Comparison of ENCODE assay signal across 2 cellular contexts in genomic region chr10:77921395-77921794, GRCh38.
TF ChIP-seq lines count a peak whose summit lies in the region.

No MANE protein-coding gene starts in this region.

TF ChIP-seq in IMR-90, 13 proteins besides CTCF, POLR2A, EP300 and RAD21:
- TF ChIP-seq, protein P1, sequence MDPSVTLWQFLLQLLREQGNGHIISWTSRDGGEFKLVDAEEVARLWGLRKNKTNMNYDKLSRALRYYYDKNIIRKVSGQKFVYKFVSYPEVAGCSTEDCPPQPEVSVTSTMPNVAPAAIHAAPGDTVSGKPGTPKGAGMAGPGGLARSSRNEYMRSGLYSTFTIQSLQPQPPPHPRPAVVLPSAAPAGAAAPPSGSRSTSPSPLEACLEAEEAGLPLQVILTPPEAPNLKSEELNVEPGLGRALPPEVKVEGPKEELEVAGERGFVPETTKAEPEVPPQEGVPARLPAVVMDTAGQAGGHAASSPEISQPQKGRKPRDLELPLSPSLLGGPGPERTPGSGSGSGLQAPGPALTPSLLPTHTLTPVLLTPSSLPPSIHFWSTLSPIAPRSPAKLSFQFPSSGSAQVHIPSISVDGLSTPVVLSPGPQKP (IDR thresholded peaks at IDR 0.05; ENCODE audit: borderline replicate concordance, low read depth, low read length), result no peak
- no peak for TF ChIP-seq BHLHE40 (IDR thresholded peaks at IDR 0.05; ENCODE audit: low read depth, low read length)
- no peak for TF ChIP-seq CEBPB (IDR thresholded peaks at IDR 0.05; ENCODE audit: low read depth, low read length)
- no peak for TF ChIP-seq RFX5 (IDR thresholded peaks at IDR 0.05; ENCODE audit: low read depth, low read length)
- no peak for TF ChIP-seq MXI1 (IDR thresholded peaks at IDR 0.05; ENCODE audit: borderline replicate concordance, low read depth, low read length)
- no peak for TF ChIP-seq RCOR1 (IDR thresholded peaks at IDR 0.05; ENCODE audit: insufficient replicate concordance, low read length)
- no peak for TF ChIP-seq SMC3 (IDR thresholded peaks at IDR 0.05; ENCODE audit: low read depth, low read length)
- TF ChIP-seq CHD1 (IDR thresholded peaks at IDR 0.05; ENCODE audit: low read depth, low read length), result no peak
- no peak for TF ChIP-seq NFE2L2 (IDR thresholded peaks at IDR 0.05; ENCODE audit: low read depth, low read length)
- TF ChIP-seq MAZ (IDR thresholded peaks at IDR 0.05; ENCODE audit: borderline replicate concordance, low read depth, low read length), result no peak
- no peak for TF ChIP-seq MAFK (IDR thresholded peaks at IDR 0.05; ENCODE audit: low read depth, low read length)
- TF ChIP-seq, protein P2, sequence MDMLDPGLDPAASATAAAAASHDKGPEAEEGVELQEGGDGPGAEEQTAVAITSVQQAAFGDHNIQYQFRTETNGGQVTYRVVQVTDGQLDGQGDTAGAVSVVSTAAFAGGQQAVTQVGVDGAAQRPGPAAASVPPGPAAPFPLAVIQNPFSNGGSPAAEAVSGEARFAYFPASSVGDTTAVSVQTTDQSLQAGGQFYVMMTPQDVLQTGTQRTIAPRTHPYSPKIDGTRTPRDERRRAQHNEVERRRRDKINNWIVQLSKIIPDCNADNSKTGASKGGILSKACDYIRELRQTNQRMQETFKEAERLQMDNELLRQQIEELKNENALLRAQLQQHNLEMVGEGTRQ (IDR thresholded peaks at IDR 0.05; ENCODE audit: low read depth, low read length), result no peak
- no peak for TF ChIP-seq FOS (IDR thresholded peaks at IDR 0.05; ENCODE audit: low read depth, low read length)
TF ChIP-seq in IMR-90: peak in this region for 0.

TF ChIP-seq in H1, 55 proteins besides CTCF, POLR2A, EP300 and RAD21:
- TF ChIP-seq CTBP2 (IDR thresholded peaks at IDR 0.05; ENCODE audit: borderline replicate concordance, insufficient read depth, insufficient read length, low read length), result no peak
- TF ChIP-seq SUZ12 (IDR thresholded peaks at IDR 0.05; ENCODE audit: low read length), result no peak
- TF ChIP-seq, protein P3, sequence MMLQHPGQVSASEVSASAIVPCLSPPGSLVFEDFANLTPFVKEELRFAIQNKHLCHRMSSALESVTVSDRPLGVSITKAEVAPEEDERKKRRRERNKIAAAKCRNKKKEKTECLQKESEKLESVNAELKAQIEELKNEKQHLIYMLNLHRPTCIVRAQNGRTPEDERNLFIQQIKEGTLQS (IDR thresholded peaks at IDR 0.05; ENCODE audit: insufficient read depth, low read depth, low read length), result no peak
- TF ChIP-seq PHF8 (conservative IDR thresholded peaks at IDR 0.05; ENCODE audit: low read depth, low read length), result no peak
- TF ChIP-seq, protein P4, sequence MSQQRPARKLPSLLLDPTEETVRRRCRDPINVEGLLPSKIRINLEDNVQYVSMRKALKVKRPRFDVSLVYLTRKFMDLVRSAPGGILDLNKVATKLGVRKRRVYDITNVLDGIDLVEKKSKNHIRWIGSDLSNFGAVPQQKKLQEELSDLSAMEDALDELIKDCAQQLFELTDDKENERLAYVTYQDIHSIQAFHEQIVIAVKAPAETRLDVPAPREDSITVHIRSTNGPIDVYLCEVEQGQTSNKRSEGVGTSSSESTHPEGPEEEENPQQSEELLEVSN (IDR thresholded peaks at IDR 0.05), result no peak
- TF ChIP-seq SIX5 (IDR thresholded peaks at IDR 0.05; ENCODE audit: low read depth, low read length), result no peak
- no peak for TF ChIP-seq BRCA1 (IDR thresholded peaks at IDR 0.05; ENCODE audit: low read depth, low read length)
- no peak for TF ChIP-seq RFX5 (IDR thresholded peaks at IDR 0.05; ENCODE audit: borderline replicate concordance, low read depth, low read length)
- TF ChIP-seq CEBPB (IDR thresholded peaks at IDR 0.05; ENCODE audit: low read depth, low read length), result no peak
- TF ChIP-seq JUND (IDR thresholded peaks at IDR 0.05; ENCODE audit: low read length), result no peak
